Comparison of ENCODE assay signal across 15 cellular contexts in the genomic region with DNA sequence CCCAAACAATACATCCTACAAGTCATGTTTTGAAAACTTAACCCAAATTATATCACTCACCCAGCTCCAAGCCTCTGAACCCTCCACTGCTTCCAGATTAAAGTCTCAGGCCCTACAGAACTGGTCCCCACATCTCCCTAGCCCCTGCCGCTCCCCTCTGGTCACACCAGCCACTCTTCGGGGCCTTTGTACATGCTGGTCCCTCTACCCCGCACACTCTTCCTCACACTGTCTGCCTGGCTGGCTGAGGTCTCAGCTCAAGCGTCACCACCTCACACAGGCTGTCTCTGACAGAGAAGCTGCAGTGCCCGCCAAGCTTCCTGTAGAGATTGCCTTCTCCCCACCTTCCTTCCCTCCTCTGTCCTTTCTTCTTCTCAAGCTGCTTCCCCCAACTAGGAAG.
A peak's percentile ranks its signal among the peaks of the same experiment; 100 is the strongest.
DNase-seq lines count a peak whose midpoint lies in the region; ATAC-seq and TF ChIP-seq lines count a peak whose summit lies in the region.
"Had no signal": no experiment of that assay in that cellular context is flagged by ENCODE, and none has a peak within 500 bp of the region (broad histone marks: within the 10 kb centered on the region; RNA-seq: fewer than 3 reads in every experiment).

No MANE protein-coding gene starts in this region.

- POLR2A ChIA-PET in CD4-positive, alpha-beta T cell (lab: Charles Lee): no interaction called here

- H3K79me2 ChIP-seq in osteoblast (ENCODE audit: insufficient read depth, low read length): no peaks in the 10 kb centered on the region

- no peaks in the 10 kb centered on the region for H3K4me1 Mint-ChIP-seq in CD4-positive, alpha-beta T cell (ENCODE audit: low read depth)
- H3K4me1 Mint-ChIP-seq in chondrocyte (ENCODE audit: low read depth): no peaks in the 10 kb centered on the region

- H4K20me1 ChIP-seq in osteoblast (ENCODE audit: insufficient read depth, low read length): peaks cover 9% of the 10 kb centered on the region

- CTCF ChIA-PET in CD4-positive, alpha-beta T cell (lab: Charles Lee): interaction anchor here (1.3 kb wide), 1 partner anchor 270 kb away, joined by 3 read pairs; no protein-coding TSS in a partner anchor

- intact Hi-C loops in CD4-positive, alpha-beta T cell (cut with DNase I, micrococcal nuclease): loop anchor here in 1 of 2 experiments (1.0 kb wide), 1 partner anchor 269 kb away; no protein-coding TSS in a partner anchor

- TF ChIP-seq CTCF in CD4-positive, alpha-beta T cell (IDR thresholded peaks at IDR 0.05): no peak
- no peak for TF ChIP-seq CTCF in chondrocyte (IDR thresholded peaks at IDR 0.05)
- no peak for TF ChIP-seq CTCF in osteoblast (IDR thresholded peaks at IDR 0.05; ENCODE audit: extremely low read depth, low read depth, low read length)

- H3K4me3 ChIP-seq in SK-N-MC (no peak overlapping the region), osteoblast (ENCODE audit: insufficient read depth, low read length) (no peak overlapping the region)
- H3K4me3 ChIP-seq: gastroesophageal sphincter, left ventricle myocardium inferior, sigmoid colon had no signal

- peak; percentile 11 for ATAC-seq in CD4-positive, alpha-beta T cell (ENCODE audit: poor library complexity)
- ATAC-seq in HG03521 (IDR thresholded peaks at IDR 0.05; ENCODE audit: unreplicated experiment) (no peak), HG03457 (IDR thresholded peaks at IDR 0.05; ENCODE audit: unreplicated experiment) (no peak), GM18502 (IDR thresholded peaks at IDR 0.05; ENCODE audit: poor library complexity, unreplicated experiment) (no peak)
- ATAC-seq: gastroesophageal sphincter had no signal

- H3K9me3 ChIP-seq in CD4-positive, alpha-beta T cell (ENCODE audit: control insufficient read depth, low read length): no peaks in the 10 kb centered on the region
- H3K9me3 ChIP-seq in SK-N-MC (ENCODE audit: low read depth, low read length) (no peaks in the 10 kb centered on the region), osteoblast (ENCODE audit: low read depth, low read length) (no peaks in the 10 kb centered on the region)
- H3K9me3 ChIP-seq: gastroesophageal sphincter, left ventricle myocardium inferior, sigmoid colon had no signal

- peaks cover 7% of the 10 kb centered on the region for H3K4me1 ChIP-seq in osteoblast (ENCODE audit: insufficient read depth, low read length)
- H3K4me1 ChIP-seq: gastroesophageal sphincter, left ventricle myocardium inferior, sigmoid colon had no signal

- H3K9ac ChIP-seq in SK-N-MC (ENCODE audit: insufficient read length): no peak overlapping the region
- H3K9ac ChIP-seq: KMS-11 had no signal

- DNase-seq in CD4-positive, alpha-beta T cell: no peak
- DNase-seq in SK-N-MC (ENCODE audit: low read depth, low spot score) (no peak), chondrocyte (ENCODE audit: low spot score) (peak; percentile 55), osteoblast (ENCODE audit: insufficient read length, low spot score, missing footprints) (peak; percentile 62), amygdala (lab: John Stamatoyannopoulos, UW) (no peak)
- DNase-seq: NCI-H1048, sigmoid colon had no signal

- H3K27me3 Mint-ChIP-seq in CD4-positive, alpha-beta T cell: no peaks in the 10 kb centered on the region
- no peaks in the 10 kb centered on the region for H3K27me3 Mint-ChIP-seq in chondrocyte (ENCODE audit: low read depth)

- H3K36me3 ChIP-seq in SK-N-MC (ENCODE audit: insufficient read depth, low read length): peaks cover 77% of the 10 kb centered on the region
- H3K36me3 ChIP-seq in osteoblast (ENCODE audit: insufficient read depth, low read length): no peaks in the 10 kb centered on the region

- no peak overlapping the region for H3K27ac ChIP-seq in CD4-positive, alpha-beta T cell (ENCODE audit: low read depth, low read length)
- H3K27ac ChIP-seq in SK-N-MC (peak overlapping the region; percentile 50; the same call in 1 of the 2 replicates), osteoblast (ENCODE audit: low read depth, low read length) (no peak overlapping the region)
- H3K27ac ChIP-seq: gastroesophageal sphincter, KMS-11, left ventricle myocardium inferior, sigmoid colon had no signal

- H3K4me2 ChIP-seq in osteoblast (ENCODE audit: insufficient read depth, low read length): no peak overlapping the region
- H3K4me2 ChIP-seq: KMS-11 had no signal

- no peaks in the 10 kb centered on the region for H3K9me3 Mint-ChIP-seq in CD4-positive, alpha-beta T cell
- H3K9me3 Mint-ChIP-seq in chondrocyte (ENCODE audit: low read depth): no peaks in the 10 kb centered on the region
- H3K9me3 Mint-ChIP-seq: activated naive CD4-positive, alpha-beta T cell treated with anti-CD3 and anti-CD28 coated beads for 36 hours; HFFc6 had no signal

- H3K36me3 Mint-ChIP-seq in CD4-positive, alpha-beta T cell (ENCODE audit: low read depth): peaks cover 49% of the 10 kb centered on the region
- H3K36me3 Mint-ChIP-seq in chondrocyte (ENCODE audit: low read depth): peaks cover 3% of the 10 kb centered on the region

- no peak overlapping the region for H3K4me3 Mint-ChIP-seq in CD4-positive, alpha-beta T cell
- H3K4me3 Mint-ChIP-seq in chondrocyte (ENCODE audit: unreplicated experiment): no peak overlapping the region
- H3K4me3 Mint-ChIP-seq: activated naive CD4-positive, alpha-beta T cell treated with anti-CD3 and anti-CD28 coated beads for 36 hours; HFFc6 had no signal

- H3K27ac Mint-ChIP-seq in CD4-positive, alpha-beta T cell: peak overlapping the region; percentile 57
- H3K27ac Mint-ChIP-seq in chondrocyte (ENCODE audit: unreplicated experiment): no peak overlapping the region
- H3K27ac Mint-ChIP-seq: HFFc6 had no signal

- H2AFZ ChIP-seq in osteoblast (ENCODE audit: low read length): no peak overlapping the region

- H3K27me3 ChIP-seq in CD4-positive, alpha-beta T cell (ENCODE audit: control insufficient read depth, insufficient read depth, low read length): no peaks in the 10 kb centered on the region
- no peaks in the 10 kb centered on the region for H3K27me3 ChIP-seq in osteoblast (ENCODE audit: insufficient read depth, low read length)
- H3K27me3 ChIP-seq: gastroesophageal sphincter, sigmoid colon had no signal

Comparison
In these comparisons a context has a peak if more than half of its experiments do, and no peak if none do; other contexts are left out.
1. DNase-seq: peak in chondrocyte (single experiment) and osteoblast (single experiment); none in CD4-positive, alpha-beta T cell (0 of 10), SK-N-MC (single experiment) and amygdala (0 of 56).